In the genomic region with DNA sequence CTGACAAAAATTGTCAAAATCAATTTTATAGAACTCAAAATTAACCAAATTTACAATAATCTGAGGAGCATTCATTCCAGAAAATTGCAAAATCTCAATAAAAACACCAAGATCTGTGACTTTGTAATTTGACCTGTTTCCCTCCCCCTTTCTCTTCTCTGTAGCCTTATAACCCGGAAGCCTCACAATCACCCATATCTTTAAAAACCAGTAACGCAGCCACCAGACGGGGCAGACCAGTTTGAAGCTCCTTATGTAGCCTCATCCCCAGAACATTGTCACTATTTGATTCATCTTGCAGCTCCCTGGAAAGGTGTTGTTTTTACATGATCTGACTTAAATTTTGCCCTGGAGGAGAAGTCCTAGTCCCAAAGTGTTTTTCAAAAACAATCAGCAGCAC, we compare ENCODE assay signal across 9 cellular contexts.
"Had no signal": no experiment of that assay in that cellular context is flagged by ENCODE, and none has a peak within 500 bp of the region (broad histone marks: within the 10 kb centered on the region; RNA-seq: fewer than 3 reads in every experiment).

No MANE protein-coding gene starts in this region.

- H3K4me1 ChIP-seq: pancreas, thyroid gland had no signal

- H3K36me3 ChIP-seq: heart right ventricle, pancreas, thyroid gland had no signal

- H3K4me3 ChIP-seq: heart right ventricle, pancreas, thyroid gland had no signal

- H3K27me3 ChIP-seq: foreskin keratinocyte, thyroid gland had no signal

- H3K27ac ChIP-seq: foreskin keratinocyte, heart right ventricle, pancreas, thyroid gland had no signal

- H3K9me3 ChIP-seq: heart right ventricle, pancreas, thyroid gland had no signal

- DNase-seq: activated CD4-positive, alpha-beta T cell treated with anti-CD3 and anti-CD28 coated beads, Interleukin-2, amount 50 U/mL, for 1 hour; activated CD4-positive, CD25-positive, alpha-beta regulatory T cell; activated naive CD4-positive, alpha-beta T cell treated with anti-CD3 and anti-CD28 coated beads, Interleukin-2, amount 10 ng/mL, durations not matched to agents 7 days and 5 days; activated T-cell treated with anti-CD3 and anti-CD28 coated beads for 4 hours; heart right ventricle; kidney; pancreas; thyroid gland had no signal
